ENCODE assay signal across 17 cellular contexts in the genomic region with DNA sequence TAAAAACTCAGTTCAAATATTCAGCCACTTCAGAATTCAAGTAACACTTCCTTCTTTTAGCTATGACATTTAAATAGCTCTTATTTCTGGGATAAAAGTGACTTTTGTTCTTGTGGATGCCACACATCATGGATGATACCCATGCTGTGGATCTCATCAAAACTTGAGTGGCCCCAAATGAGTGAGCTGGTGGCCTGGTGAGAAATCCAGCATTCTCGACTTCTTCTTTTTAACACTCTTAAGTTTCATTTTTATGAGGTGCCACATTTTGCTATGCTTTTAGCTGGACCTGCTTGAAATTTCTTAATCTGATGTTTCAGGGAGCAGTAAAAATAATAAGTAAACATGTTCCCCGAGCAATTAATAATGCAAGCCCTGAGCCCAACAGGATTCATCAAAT.
DNase-seq lines count a peak whose midpoint lies in the region; ATAC-seq and TF ChIP-seq lines count a peak whose summit lies in the region.
"Had no signal": no experiment of that assay in that cellular context is flagged by ENCODE, and none has a peak within 500 bp of the region (broad histone marks: within the 10 kb centered on the region; RNA-seq: fewer than 3 reads in every experiment).

No MANE protein-coding gene starts in this region.

- no peak overlapping the region for H3K9ac ChIP-seq in Loucy (ENCODE audit: low read depth, low read length, poor library complexity, severe bottlenecking)
- H3K9ac ChIP-seq: GM23248, KMS-11 had no signal

- H3K79me2 ChIP-seq in Loucy (ENCODE audit: insufficient read depth, low read length), result no peaks in the 10 kb centered on the region

- H3K27ac Mint-ChIP-seq in stimulated activated memory B cell treated with anti-CD40 and anti-IgM and Interleukin-4, amounts not matched to agents 10 μg/mL and 1 μg/mL and 100 μg/mL, for 72 hours, result peak overlapping the region; percentile 79
- H3K27ac Mint-ChIP-seq: T-helper 1 cell treated with Interleukin-12 subunit alpha and Interleukin-12 subunit beta and Interleukin-4 antibody, amounts not matched to agents 30 μg/mL and 1 μg/mL, for 36 hours had no signal

- H3K36me3 Mint-ChIP-seq in stimulated activated memory B cell treated with anti-CD40 and anti-IgM and Interleukin-4, amounts not matched to agents 10 μg/mL and 1 μg/mL and 100 μg/mL, for 72 hours, result no peaks in the 10 kb centered on the region

- no peaks in the 10 kb centered on the region for H3K9me3 Mint-ChIP-seq in stimulated activated memory B cell treated with anti-CD40 and anti-IgM and Interleukin-4, amounts not matched to agents 10 μg/mL and 1 μg/mL and 100 μg/mL, for 72 hours
- H3K9me3 Mint-ChIP-seq: T-helper 1 cell treated with Interleukin-12 subunit alpha and Interleukin-12 subunit beta and Interleukin-4 antibody, amounts not matched to agents 30 μg/mL and 1 μg/mL, for 36 hours had no signal

- H3K9me3 ChIP-seq in Loucy (ENCODE audit: insufficient read depth, low read depth, low read length) (no peaks in the 10 kb centered on the region), upper lobe of left lung (no peaks in the 10 kb centered on the region)
- H3K9me3 ChIP-seq: Peyer's patch had no signal

- H3F3A ChIP-seq in Loucy (ENCODE audit: low read depth), result no peaks in the 10 kb centered on the region

- TF ChIP-seq EP300 in upper lobe of left lung (IDR thresholded peaks at IDR 0.05), result no peak

- ATAC-seq in stimulated activated memory B cell treated with anti-CD40 and anti-IgM and Interleukin-4, amounts not matched to agents 10 μg/mL and 1 μg/mL and 100 μg/mL, for 72 hours, result peak; percentile 44
- no peak for ATAC-seq in upper lobe of left lung (ENCODE audit: low FRiP score in 2 of 2)
- ATAC-seq in GM18511 (IDR thresholded peaks at IDR 0.05; ENCODE audit: unreplicated experiment), result no peak

- no peaks in the 10 kb centered on the region for H4K20me1 ChIP-seq in Loucy (ENCODE audit: insufficient read depth, low read length, poor library complexity, severe bottlenecking)

- TF ChIP-seq CTCF in GM12865 (IDR thresholded peaks at IDR 0.05; ENCODE audit: insufficient read depth, low read depth, low read length, missing control alignments) (no peak), Loucy (conservative IDR thresholded peaks at IDR 0.05; ENCODE audit: low read length) (no peak), upper lobe of left lung (IDR thresholded peaks at IDR 0.05) (no peak)

- H3K4me3 ChIP-seq in GM12865 (ENCODE audit: low read depth, low read length), result no peak overlapping the region
- H3K4me3 ChIP-seq in Loucy (ENCODE audit: low read length, poor library complexity, severe bottlenecking), result no peak overlapping the region
- no peak overlapping the region for H3K4me3 ChIP-seq in upper lobe of left lung
- H3K4me3 ChIP-seq: GM23248, Peyer's patch had no signal

- no peak overlapping the region for H3K27ac ChIP-seq in upper lobe of left lung
- H3K27ac ChIP-seq: GM23248, KMS-11 had no signal

- H3K4me3 Mint-ChIP-seq in stimulated activated memory B cell treated with anti-CD40 and anti-IgM and Interleukin-4, amounts not matched to agents 10 μg/mL and 1 μg/mL and 100 μg/mL, for 72 hours, result no peak overlapping the region
- H3K4me3 Mint-ChIP-seq: T-helper 1 cell treated with Interleukin-12 subunit alpha and Interleukin-12 subunit beta and Interleukin-4 antibody, amounts not matched to agents 30 μg/mL and 1 μg/mL, for 36 hours had no signal

- DNase-seq in GM12865 (ENCODE audit: low read depth) (peak; percentile 29), UCSD-AML1 (lab: John Stamatoyannopoulos, UW; ENCODE audit: unreplicated experiment) (peak; percentile 6), HCEC 1CT (no peak), upper lobe of left lung (no peak)
- DNase-seq: ACHN, GM23248, MM.1S, NCI-H146, NCI-H345, NCI-H526 treated with DMSO at 0.1 percent for 48 hours, Right ventricle myocardium superior had no signal

- TF ChIP-seq POLR2A in upper lobe of left lung (IDR thresholded peaks at IDR 0.05), result no peak

- H3K4me1 Mint-ChIP-seq in stimulated activated memory B cell treated with anti-CD40 and anti-IgM and Interleukin-4, amounts not matched to agents 10 μg/mL and 1 μg/mL and 100 μg/mL, for 72 hours, result peaks cover 61% of the 10 kb centered on the region

- peak overlapping the region; percentile 60; the same call in 1 of the 2 replicates for H2AFZ ChIP-seq in Loucy (ENCODE audit: low read length)
- H2AFZ ChIP-seq: GM23248 had no signal

- no peaks in the 10 kb centered on the region for H3K27me3 Mint-ChIP-seq in stimulated activated memory B cell treated with anti-CD40 and anti-IgM and Interleukin-4, amounts not matched to agents 10 μg/mL and 1 μg/mL and 100 μg/mL, for 72 hours

- H3K36me3 ChIP-seq in Loucy (ENCODE audit: insufficient read depth, low read length) (no peaks in the 10 kb centered on the region), upper lobe of left lung (no peaks in the 10 kb centered on the region)
- H3K36me3 ChIP-seq: Peyer's patch had no signal

- no peak overlapping the region for H3K4me2 ChIP-seq in Loucy (ENCODE audit: low read depth, low read length, poor library complexity, severe bottlenecking)
- H3K4me2 ChIP-seq: KMS-11 had no signal

- no peaks in the 10 kb centered on the region for H3K9me2 ChIP-seq in Loucy (replicated peaks; ENCODE audit: low read depth, low read length)

- H3K4me1 ChIP-seq in Loucy (ENCODE audit: insufficient read depth, low read length, poor library complexity, severe bottlenecking) (peaks cover 46% of the 10 kb centered on the region), upper lobe of left lung (no peaks in the 10 kb centered on the region)
- H3K4me1 ChIP-seq: Peyer's patch had no signal

- 64% methylated on average over 2 of the region's 2 CpGs for WGBS in upper lobe of left lung, 2 donors

- H3K27me3 ChIP-seq in Loucy (ENCODE audit: insufficient read depth, low read length, poor library complexity, severe bottlenecking) (no peaks in the 10 kb centered on the region), upper lobe of left lung (no peaks in the 10 kb centered on the region)
- H3K27me3 ChIP-seq: Peyer's patch had no signal

Comparison
In these comparisons a context has a peak if more than half of its experiments do, and no peak if none do; other contexts are left out.
1. DNase-seq: peak in GM12865 (single experiment) and UCSD-AML1 (single experiment); none in HCEC 1CT (single experiment) and upper lobe of left lung (0 of 2).